Comparison of ENCODE assay signal across 16 cellular contexts in genomic region chr5:107840592-107840991, GRCh38.
"Had no signal": no experiment of that assay in that cellular context is flagged by ENCODE, and none has a peak within 500 bp of the region (broad histone marks: within the 10 kb centered on the region; RNA-seq: fewer than 3 reads in every experiment).

No MANE protein-coding gene starts in this region.

- DNase-seq: Kasumi-1, MM.1S, NCI-H1092 treated with DMSO at 0.1 percent for 48 hours, NCI-H1436, NCI-H1694, NCI-H187 treated with DMSO at 0.1 percent for 48 hours, NCI-H2029 treated with DMSO at 0.1 percent for 48 hours, NCI-H2171 treated with DMSO at 0.1 percent for 48 hours, NCI-H526 treated with DMSO at 0.1 percent for 48 hours, NCI-H748 treated with DMSO at 0.1 percent for 48 hours, Right ventricle myocardium superior, RPMI8226, SIG-M5 had no signal

- H3K9me3 ChIP-seq: SJSA1 had no signal

- H3K4me1 ChIP-seq: SJSA1 had no signal

- H3K4me3 ChIP-seq: SJSA1 had no signal

- H3K9ac ChIP-seq: KMS-11 had no signal

- H3K36me3 ChIP-seq: SJSA1 had no signal

- H3K27ac ChIP-seq: HL-60, KMS-11, SJSA1 had no signal

- H3K4me2 ChIP-seq: KMS-11 had no signal
